ENCODE assay signal across 10 cellular contexts in genomic region chr12:111413442-111414086, GRCh38. TPM values are rescaled to one million over a fixed set of nuclear protein-coding genes. Genes with fewer than 3 reads are reported as not detected.
DNase-seq lines count a peak whose midpoint lies in the region; ATAC-seq, FAIRE-seq and TF ChIP-seq lines count a peak whose summit lies in the region.
"Had no signal": no experiment of that assay in that cellular context is flagged by ENCODE, and none has a peak within 500 bp of the region (broad histone marks: within the 10 kb centered on the region; RNA-seq: fewer than 3 reads in every experiment).

No MANE protein-coding gene starts in this region.

- FAIRE-seq in GM12891 (lab: Jason Lieb, UNC) = peak; percentile 13

- peak overlapping the region in 1 of 4 donors; percentile 1 for H3K27ac ChIP-seq in Peyer's patch

- no peak for TF ChIP-seq CTCF in Peyer's patch (IDR thresholded peaks at IDR 0.05)

- no peak for TF ChIP-seq POLR2A in GM12891 (IDR thresholded peaks at IDR 0.05; ENCODE audit: low read depth, low read length)
- no peak for TF ChIP-seq POLR2A in Peyer's patch (IDR thresholded peaks at IDR 0.05)

- no peak for ATAC-seq in HG03159 (IDR thresholded peaks at IDR 0.05; ENCODE audit: unreplicated experiment)

- no peak overlapping the region for H3K4me3 ChIP-seq in Peyer's patch

- no peak for DNase-seq in GM12891 (ENCODE audit: insufficient read length, low spot score)
- DNase-seq in Peyer's patch = peak in 2 of 3 donors; percentile 71 to 77
- DNase-seq in fibroblast of gingiva (ENCODE audit: low read depth) = peak; percentile 76
- peak; percentile 58 for DNase-seq in renal cortical epithelial cell (ENCODE audit: low read depth)
- no peak for DNase-seq in 8988T
- DNase-seq in superior temporal gyrus (ENCODE audit: extremely low spot score) = no peak
- no peak for DNase-seq in mesenteric fat pad (ENCODE audit: low spot score)
- DNase-seq: activated CD8-positive, alpha-beta memory T cell treated with anti-CD3 and anti-CD28 coated beads, Interleukin-2, amount 50 U/mL, for 48 hours; NCI-H1417 treated with DMSO at 0.1 percent for 48 hours had no signal

- H3K27me3 ChIP-seq in Peyer's patch = no peaks in the 10 kb centered on the region

- peaks cover 0 to 6% (median 0%) of the 10 kb centered on the region in 3 donors for H3K36me3 ChIP-seq in Peyer's patch

- H3K9me3 ChIP-seq in Peyer's patch = no peaks in the 10 kb centered on the region

- peaks cover 0 to 56% (median 40%) of the 10 kb centered on the region in 4 donors for H3K4me1 ChIP-seq in Peyer's patch

TF ChIP-seq in GM12891, 5 proteins besides CTCF, POLR2A, EP300 and RAD21:
- TF ChIP-seq PAX5 (IDR thresholded peaks at IDR 0.05; ENCODE audit: insufficient read depth, low read length, severe bottlenecking) (no peak), TAF1 (IDR thresholded peaks at IDR 0.05; ENCODE audit: low read depth, low read length) (no peak), POU2F2 (IDR thresholded peaks at IDR 0.05; ENCODE audit: low read depth, low read length) (no peak), SPI1 (IDR thresholded peaks at IDR 0.05; ENCODE audit: low read depth, low read length) (no peak), POLR2AphosphoS5 (IDR thresholded peaks at IDR 0.05; ENCODE audit: low read depth, low read length) (no peak)

RNA-seq across cellular contexts. Expression of gene SH2B3, which starts 7.8 kb away (rescaled TPM):
- 16.7 TPM for polyA plus RNA-seq in GM12891 (2012; ENCODE audit: low read depth, missing spikeins)
- 10 to 100 TPM in 2 of 4 donors, 1 to 10 TPM in 2; 4.4 to 37.1 (median 8.4) TPM for total RNA-seq in Peyer's patch
- total RNA-seq in renal cortical epithelial cell = 14.5 and 20.8 TPM in 2 replicates
- 43.3 TPM for total RNA-seq in mesenteric fat pad

RNA-seq across cellular contexts. Expression of gene PHETA1, which starts 44.7 kb away (rescaled TPM):
- polyA plus RNA-seq in GM12891 (2012; ENCODE audit: low read depth, missing spikeins) = 0.68 TPM
- 10 to 100 TPM; 43.2 to 64.6 (median 51.0) TPM for total RNA-seq in Peyer's patch
- total RNA-seq in renal cortical epithelial cell = 13.5 and 15.1 TPM in 2 replicates
- 19.5 TPM for total RNA-seq in mesenteric fat pad

Comparison
In these comparisons a context has a peak if more than half of its experiments do, and no peak if none do; other contexts are left out.
1. DNase-seq: peak in Peyer's patch (2 of 3), fibroblast of gingiva (single experiment) and renal cortical epithelial cell (single experiment); none in GM12891 (single experiment), 8988T (single experiment), superior temporal gyrus (single experiment) and mesenteric fat pad (single experiment).